In the genomic region with DNA sequence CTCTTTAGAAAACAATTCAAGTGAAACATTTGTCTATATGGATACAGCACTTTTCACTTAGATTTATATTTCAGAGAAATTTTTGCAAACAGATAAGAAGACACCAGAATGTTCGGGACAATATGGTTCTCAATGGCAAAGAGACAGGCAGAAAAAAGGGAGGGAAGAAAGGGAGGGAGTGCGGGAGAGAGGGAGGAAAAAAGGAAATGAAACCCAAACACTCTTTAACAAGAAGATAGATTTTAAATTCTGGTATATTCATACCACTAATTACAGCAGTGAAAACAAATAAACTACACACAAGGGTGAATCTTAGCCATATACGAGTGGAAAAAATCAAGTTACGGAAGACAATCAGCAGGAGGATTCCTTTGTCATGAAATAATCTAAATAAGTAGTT, we compare ENCODE assay signal across 23 cellular contexts. TPM values are rescaled to one million over a fixed set of nuclear protein-coding genes. Genes with fewer than 3 reads are reported as not detected.
DNase-seq lines count a peak whose midpoint lies in the region; ATAC-seq, FAIRE-seq and TF ChIP-seq lines count a peak whose summit lies in the region.
"Had no signal": no experiment of that assay in that cellular context is flagged by ENCODE, and none has a peak within 500 bp of the region (broad histone marks: within the 10 kb centered on the region; RNA-seq: fewer than 3 reads in every experiment).

No MANE protein-coding gene starts in this region.

- SMC1A ChIA-PET in GM12878 (lab: Charles Lee; ENCODE audit: uncharacterized antibody, unreplicated experiment), result interaction anchor here (0.8 to 6.2 kb wide), 6 partner anchors 17 to 72 kb away, joined by 3 to 45 read pairs (median 3); partner anchors contain the start of gene MTERF4

- H3K27ac Mint-ChIP-seq in CD4-positive, CD25-positive, alpha-beta regulatory T cell, result no peak overlapping the region
- no peak overlapping the region for H3K27ac Mint-ChIP-seq in activated T-helper 2 cell treated with anti-CD3 and anti-CD28 coated beads, Interferon-gamma antibody, Interleukin-2, Interleukin-4, amounts not matched to agents 10 μg/mL and 5 μg/mL and 100 μg/mL, durations not matched to agents 14 hours and 24 hours and 36 hours
- H3K27ac Mint-ChIP-seq: B cell, H9 had no signal

- no peak overlapping the region for H3K4me3 ChIP-seq in CD4-positive, CD25-positive, alpha-beta regulatory T cell (ENCODE audit: low read depth, low read length)
- H3K4me3 ChIP-seq in OCI-LY7 (ENCODE audit: low read depth, low read length, poor library complexity, severe bottlenecking) (no peak overlapping the region), GM12878 (no peak overlapping the region)
- H3K4me3 ChIP-seq: A549 had no signal

- TF ChIP-seq CTCF in OCI-LY7 (conservative IDR thresholded peaks at IDR 0.05; ENCODE audit: low read length), result no peak
- no peak for TF ChIP-seq CTCF in GM12878 (IDR thresholded peaks at IDR 0.05 in 2 of 3, conservative IDR thresholded peaks at IDR 0.05 in 1 of 3; ENCODE audit: control insufficient read depth in 2 of 3, extremely low read depth in 1 of 3, insufficient read depth in 1 of 3, low read depth in 3 of 3, low read length in 3 of 3)

- H3K9me3 ChIP-seq in CD4-positive, CD25-positive, alpha-beta regulatory T cell (ENCODE audit: control insufficient read depth in 2 of 2, low read length in 2 of 2), result no peaks in the 10 kb centered on the region
- no peaks in the 10 kb centered on the region for H3K9me3 ChIP-seq in OCI-LY7 (ENCODE audit: low read length)
- H3K9me3 ChIP-seq in GM12878 (replicated peaks; ENCODE audit: control insufficient read depth, insufficient read depth, low read length), result no peaks in the 10 kb centered on the region
- H3K9me3 ChIP-seq: A549, SK-N-SH had no signal

- peaks cover 6% of the 10 kb centered on the region for H3K27me3 Mint-ChIP-seq in CD4-positive, CD25-positive, alpha-beta regulatory T cell
- H3K27me3 Mint-ChIP-seq in activated T-helper 2 cell treated with anti-CD3 and anti-CD28 coated beads, Interferon-gamma antibody, Interleukin-2, Interleukin-4, amounts not matched to agents 10 μg/mL and 5 μg/mL and 100 μg/mL, durations not matched to agents 14 hours and 24 hours and 36 hours (ENCODE audit: low read depth), result no peaks in the 10 kb centered on the region
- H3K27me3 Mint-ChIP-seq: B cell had no signal

- in situ Hi-C loops in GM12878 (cut with MboI), result no loop called here

- no peak for ATAC-seq in CD4-positive, CD25-positive, alpha-beta regulatory T cell (ENCODE audit: low read depth in 2 of 2)
- ATAC-seq in GM12878, result no peak
- ATAC-seq: A549 had no signal

- WGBS in GM12878 (ENCODE audit: insufficient coverage, insufficient replicate concordance, low lambda C conversion rate, missing lambda C conversion rate), result 58% methylated on average over 4 of the region's 4 CpGs

- no peaks in the 10 kb centered on the region for H3K9me2 ChIP-seq in OCI-LY7 (ENCODE audit: insufficient read depth, low read length)
- H3K9me2 ChIP-seq: SK-N-SH had no signal

- RAD21 ChIA-PET in GM12878 (lab: Charles Lee; ENCODE audit: unreplicated experiment), result interaction anchor here (0.9 to 1.2 kb wide), 2 partner anchors 9 to 46 kb away, joined by 3 to 4 read pairs; no protein-coding TSS in a partner anchor

- H2AFZ ChIP-seq in OCI-LY7 (ENCODE audit: low read length) (no peak overlapping the region), GM12878 (ENCODE audit: control insufficient read depth, low read depth, low read length) (no peak overlapping the region)

- FAIRE-seq in GM12891 (lab: Jason Lieb, UNC) (no peak), GM12878 (lab: Jason Lieb, UNC) (no peak)
- FAIRE-seq: A549 had no signal

- peaks cover 31% of the 10 kb centered on the region; the same call in 1 of the 2 replicates for H3K79me2 ChIP-seq in OCI-LY7 (ENCODE audit: insufficient read depth, low read depth, low read length)
- peaks cover 37% of the 10 kb centered on the region for H3K79me2 ChIP-seq in GM12878 (ENCODE audit: control insufficient read depth, insufficient read depth, low read length)

- TF ChIP-seq POLR2A in GM12891 (IDR thresholded peaks at IDR 0.05; ENCODE audit: low read depth, low read length) (no peak), GM12878 (IDR thresholded peaks at IDR 0.05; ENCODE audit: low read depth, low read length) (no peak)

- DNase-seq in CD4-positive, CD25-positive, alpha-beta regulatory T cell, result no peak
- DNase-seq in GM12891 (ENCODE audit: insufficient read length, low spot score), result no peak
- DNase-seq in OCI-LY7 (ENCODE audit: low spot score), result no peak
- DNase-seq in GM12878 (ENCODE audit: low read depth, low spot score), result no peak
- DNase-seq in activated T-helper 2 cell treated with anti-CD3 and anti-CD28 coated beads, Interferon-gamma antibody, Interleukin-2, Interleukin-4, amounts not matched to agents 10 μg/mL and 5 μg/mL and 100 μg/mL, durations not matched to agents 14 hours and 24 hours and 36 hours (ENCODE audit: low spot score), result no peak
- DNase-seq in NCI-H1694 treated with DMSO at 0.1 percent for 48 hours (lab: John Stamatoyannopoulos, UW), result no peak
- DNase-seq in globus pallidus (ENCODE audit: low spot score), result no peak
- DNase-seq in NCI-H2171 (lab: John Stamatoyannopoulos, UW), result no peak
- DNase-seq: COR-L47, DMS79, H9, IMR-90, NCI-H1105, NCI-H146, NCI-H2029 treated with DMSO at 0.1 percent for 48 hours, NCI-H2171 treated with DMSO at 0.1 percent for 48 hours, NCI-H526, SHP77 treated with DMSO at 0.1 percent for 48 hours, SK-N-SH had no signal

- H3K4me2 ChIP-seq in OCI-LY7 (ENCODE audit: low read length) (peak overlapping the region; percentile 52; the same call in 1 of the 2 replicates), GM12878 (ENCODE audit: control insufficient read depth, insufficient read depth) (peak overlapping the region; percentile 19; the same call in 1 of the 2 replicates)
- H3K4me2 ChIP-seq: A549, SK-N-SH had no signal

- intact Hi-C loops in OCI-LY7 (cut with micrococcal nuclease; ENCODE audit: unreplicated experiment), result loop anchor here (10.0 kb wide), 1 partner anchor 739 kb away; no protein-coding TSS in a partner anchor
- intact Hi-C loops in GM12878 (cut with micrococcal nuclease; ENCODE audit: unreplicated experiment), result loop anchor here (5.0 to 10.0 kb wide), 2 partner anchors 44 to 61 kb away; partner anchors contain the start of gene MTERF4
- intact Hi-C loops in activated T-helper 2 cell treated with anti-CD3 and anti-CD28 coated beads, Interferon-gamma antibody, Interleukin-2, Interleukin-4, amounts not matched to agents 10 μg/mL and 5 μg/mL and 100 μg/mL, durations not matched to agents 14 hours and 24 hours and 36 hours (cut with micrococcal nuclease), result loop anchor here (5.0 kb wide), 1 partner anchor 294 kb away; no protein-coding TSS in a partner anchor

- H3K27me3 ChIP-seq in CD4-positive, CD25-positive, alpha-beta regulatory T cell (ENCODE audit: control insufficient read depth, insufficient read depth, low read length), result no peaks in the 10 kb centered on the region
- no peaks in the 10 kb centered on the region for H3K27me3 ChIP-seq in GM12878 (replicated peaks in 1 of 2; ENCODE audit: control insufficient read depth in 2 of 2, insufficient read depth in 2 of 2, low read length in 1 of 2)

- no peak overlapping the region for H3K27ac ChIP-seq in CD4-positive, CD25-positive, alpha-beta regulatory T cell (ENCODE audit: insufficient read depth, low read length, poor library complexity, severe bottlenecking)
- no peak overlapping the region for H3K27ac ChIP-seq in OCI-LY7 (ENCODE audit: low read depth, low read length, poor library complexity, severe bottlenecking)
- H3K27ac ChIP-seq in GM12878 (ENCODE audit: control insufficient read depth, insufficient read depth), result no peak overlapping the region
- H3K27ac ChIP-seq: A549, RWPE1 had no signal

- H4K20me1 ChIP-seq in OCI-LY7 (ENCODE audit: insufficient read depth, low read length) (peaks cover 9% of the 10 kb centered on the region), GM12878 (ENCODE audit: control insufficient read depth, insufficient read depth) (no peaks in the 10 kb centered on the region)

- no peaks in the 10 kb centered on the region for H3K9me3 Mint-ChIP-seq in CD4-positive, CD25-positive, alpha-beta regulatory T cell
- H3K9me3 Mint-ChIP-seq in activated T-helper 2 cell treated with anti-CD3 and anti-CD28 coated beads, Interferon-gamma antibody, Interleukin-2, Interleukin-4, amounts not matched to agents 10 μg/mL and 5 μg/mL and 100 μg/mL, durations not matched to agents 14 hours and 24 hours and 36 hours, result no peaks in the 10 kb centered on the region
- H3K9me3 Mint-ChIP-seq: CD14-positive monocyte, H9 had no signal

- TF ChIP-seq RAD21 in GM12878 (IDR thresholded peaks at IDR 0.05; ENCODE audit: insufficient read depth, low read depth, low read length), result no peak

- POLR2A ChIA-PET in OCI-LY7 (lab: Charles Lee), result interaction anchor here (0.6 kb wide), 1 partner anchor 172 kb away, joined by 3 read pairs; no protein-coding TSS in a partner anchor
- POLR2A ChIA-PET in GM12878 (lab: Charles Lee), result interaction anchor here (1.0 to 1.2 kb wide), 2 partner anchors 13 to 33 kb away, joined by 3 read pairs; no protein-coding TSS in a partner anchor

- CTCF ChIA-PET in OCI-LY7 (lab: Charles Lee; ENCODE audit: unreplicated experiment), result no interaction called here
- CTCF ChIA-PET in GM12878 (lab: Yijun Ruan, JAX), result no interaction called here

- H3K36me3 ChIP-seq in CD4-positive, CD25-positive, alpha-beta regulatory T cell (ENCODE audit: control insufficient read depth, insufficient read depth, low read length), result peaks cover 5% of the 10 kb centered on the region
- H3K36me3 ChIP-seq in OCI-LY7 (ENCODE audit: insufficient read depth, low read length) (peaks cover 20% of the 10 kb centered on the region; the same call in 1 of the 2 replicates), GM12878 (ENCODE audit: control insufficient read depth in 2 of 2, insufficient read depth in 2 of 2, low read length in 1 of 2) (no peaks in the 10 kb centered on the region; a peak in 1 of 4 replicates)

- peaks cover 9 to 42% (median 29%) of the 10 kb centered on the region in 4 donors for H3K4me1 Mint-ChIP-seq in CD4-positive, CD25-positive, alpha-beta regulatory T cell
- H3K4me1 Mint-ChIP-seq in activated T-helper 2 cell treated with anti-CD3 and anti-CD28 coated beads, Interferon-gamma antibody, Interleukin-2, Interleukin-4, amounts not matched to agents 10 μg/mL and 5 μg/mL and 100 μg/mL, durations not matched to agents 14 hours and 24 hours and 36 hours (ENCODE audit: low read depth), result peaks cover 18% of the 10 kb centered on the region

- H3K4me1 ChIP-seq in CD4-positive, CD25-positive, alpha-beta regulatory T cell (ENCODE audit: control insufficient read depth, insufficient read depth, low read length, poor library complexity, severe bottlenecking), result peaks cover 21% of the 10 kb centered on the region
- H3K4me1 ChIP-seq in OCI-LY7 (ENCODE audit: insufficient read depth, low read length, poor library complexity, severe bottlenecking), result peaks cover 28% of the 10 kb centered on the region
- peaks cover 16% of the 10 kb centered on the region for H3K4me1 ChIP-seq in GM12878 (ENCODE audit: control insufficient read depth, insufficient read depth, low read length)

- peak overlapping the region in 3 of 4 donors; percentile 28 to 91 (median 90) for H3K4me3 Mint-ChIP-seq in CD4-positive, CD25-positive, alpha-beta regulatory T cell
- no peak overlapping the region for H3K4me3 Mint-ChIP-seq in activated T-helper 2 cell treated with anti-CD3 and anti-CD28 coated beads, Interferon-gamma antibody, Interleukin-2, Interleukin-4, amounts not matched to agents 10 μg/mL and 5 μg/mL and 100 μg/mL, durations not matched to agents 14 hours and 24 hours and 36 hours (ENCODE audit: low read depth)
- H3K4me3 Mint-ChIP-seq: B cell, CD14-positive monocyte, H9 had no signal

- H3K9ac ChIP-seq in GM12878 (ENCODE audit: control insufficient read depth, insufficient read depth, low read length), result no peak overlapping the region
- H3K9ac ChIP-seq: SK-N-SH had no signal

- TF ChIP-seq EP300 in GM12878 (IDR thresholded peaks at IDR 0.05; ENCODE audit: borderline replicate concordance in 1 of 2, control insufficient read depth in 1 of 2, low read depth in 2 of 2, low read length in 2 of 2), result no peak

- H3K36me3 Mint-ChIP-seq in CD4-positive, CD25-positive, alpha-beta regulatory T cell, result peaks cover 13% of the 10 kb centered on the region
- H3K36me3 Mint-ChIP-seq in activated T-helper 2 cell treated with anti-CD3 and anti-CD28 coated beads, Interferon-gamma antibody, Interleukin-2, Interleukin-4, amounts not matched to agents 10 μg/mL and 5 μg/mL and 100 μg/mL, durations not matched to agents 14 hours and 24 hours and 36 hours (ENCODE audit: low read depth), result peaks cover 21% of the 10 kb centered on the region

- BruUV-seq in OCI-LY7 (replicated peaks; lab: Mats Ljungman, UMichigan), result no TSS peak
- no TSS peak for BruUV-seq in GM12878 (replicated peaks; lab: Mats Ljungman, UMichigan)

RNA-seq across cellular contexts. Expression of gene PASK, which starts 3.0 kb away (rescaled TPM):
- 160 TPM for total RNA-seq in CD4-positive, CD25-positive, alpha-beta regulatory T cell
- 10 to 100 TPM; 15.9 to 38.3 (median 21.7) TPM for polyA plus RNA-seq in CD4-positive, CD25-positive, alpha-beta regulatory T cell
- polyA plus RNA-seq in GM12891 (2012; ENCODE audit: low read depth, missing spikeins), result 31.3 TPM
- total RNA-seq in OCI-LY7 (2014; rRNA removed; shearing (Covaris generic)), result 26.8 and 72.9 TPM in 2 replicates
- total RNA-seq in OCI-LY7 (2022) (73.5 and 84.3 TPM in 2 replicates), GM12878 (2014; rRNA removed) (32.6 and 35.2 TPM in 2 replicates), GM12878 (2014; rRNA removed; fragmentation: Illumina TruSeq; extraction: Trizol) (21.7 and 21.8 TPM in 2 replicates), GM12878 (2021) (49.6 and 54.9 TPM in 2 replicates)
- 112 and 123 TPM in 2 replicates for total RNA-seq in GM12878 (2013; cell fraction: nucleolus; rRNA removed)
- polyA plus RNA-seq in GM12878 (2011; ENCODE audit: low read depth), result 19.5 TPM
- polyA plus RNA-seq in GM12878 (2011; rRNA removed) (59.4 and 62.2 TPM in 2 replicates), GM12878 (2014; fragmentation: Illumina TruSeq; extraction: Trizol) (24.3 and 29.5 TPM in 2 replicates), GM12878 (2014; fragmentation: Nextera tagmentation; extraction: Ambion mirVana) (10 to 100 TPM in 1 of 2 experiments, 1 to 10 TPM in 1; 9.6 to 10.8 TPM), GM12878 (2014; rRNA removed) (36.7 and 42.0 TPM in 2 replicates), GM12878 (2016; fragmentation: Nextera tagmentation; extraction: Ambion mirVana) (10 to 100 TPM; 25.0 to 27.6 TPM)
- 52.5 and 56.3 TPM in 2 replicates for polyA plus RNA-seq in GM12878 (2011; cell fraction: cytosol; rRNA removed)
- 182 and 212 TPM in 2 replicates for polyA plus RNA-seq in GM12878 (2011; cell fraction: nucleus; rRNA removed)
- polyA plus RNA-seq in GM12878 (2012), result 36.3 and 39.3 TPM in 2 replicates
- polyA minus RNA-seq in GM12878 (2011; rRNA and poly(A)+ RNA removed), result 40.8 and 57.0 TPM in 2 replicates
- polyA minus RNA-seq in GM12878 (2011; cell fraction: cytosol; rRNA and poly(A)+ RNA removed), result 16.3 and 20.4 TPM in 2 replicates
- 38.2 and 60.8 TPM in 2 replicates for polyA minus RNA-seq in GM12878 (2011; cell fraction: nucleus; rRNA and poly(A)+ RNA removed)
- 72.5 and 75.8 TPM in 2 replicates for total RNA-seq in activated T-helper 2 cell treated with anti-CD3 and anti-CD28 coated beads, Interferon-gamma antibody, Interleukin-2, Interleukin-4, amounts not matched to agents 10 μg/mL and 5 μg/mL and 100 μg/mL, durations not matched to agents 14 hours and 24 hours and 36 hours

RNA-seq across cellular contexts. Expression of gene PPP1R7, which starts 4.0 kb away (rescaled TPM):
- 68.0 TPM for total RNA-seq in CD4-positive, CD25-positive, alpha-beta regulatory T cell
- polyA plus RNA-seq in CD4-positive, CD25-positive, alpha-beta regulatory T cell, result 100 to 1,000 TPM in 3 of 4 donors, 10 to 100 TPM in 1; 90.5 to 150 (median 108) TPM
- polyA plus RNA-seq in GM12891 (2012; ENCODE audit: low read depth, missing spikeins), result 119 TPM
- 46.0 and 61.4 TPM in 2 replicates for total RNA-seq in OCI-LY7 (2014; rRNA removed; shearing (Covaris generic))
- total RNA-seq in OCI-LY7 (2022), result 82.0 and 97.1 TPM in 2 replicates
- 33.8 and 144 TPM in 2 replicates for total RNA-seq in GM12878 (2013; cell fraction: nucleolus; rRNA removed)
- 78.5 and 88.0 TPM in 2 replicates for total RNA-seq in GM12878 (2014; rRNA removed)
- 85.7 and 87.8 TPM in 2 replicates for total RNA-seq in GM12878 (2014; rRNA removed; fragmentation: Illumina TruSeq; extraction: Trizol)
- 76.9 and 84.3 TPM in 2 replicates for total RNA-seq in GM12878 (2021)
- 64.8 TPM for polyA plus RNA-seq in GM12878 (2011; ENCODE audit: low read depth)
- polyA plus RNA-seq in GM12878 (2011; rRNA removed), result 123 and 157 TPM in 2 replicates
- polyA plus RNA-seq in GM12878 (2011; cell fraction: cytosol; rRNA removed), result 52.0 and 59.3 TPM in 2 replicates
- polyA plus RNA-seq in GM12878 (2011; cell fraction: nucleus; rRNA removed), result 50.8 and 59.6 TPM in 2 replicates
- polyA plus RNA-seq in GM12878 (2012), result 86.5 and 102 TPM in 2 replicates
- polyA plus RNA-seq in GM12878 (2014; fragmentation: Illumina TruSeq; extraction: Trizol), result 146 and 167 TPM in 2 replicates
- polyA plus RNA-seq in GM12878 (2014; fragmentation: Nextera tagmentation; extraction: Ambion mirVana), result 10 to 100 TPM; 81.4 to 82.8 TPM
- polyA plus RNA-seq in GM12878 (2014; rRNA removed), result 91.5 and 99.6 TPM in 2 replicates
- 100 to 1,000 TPM; 169 to 174 TPM for polyA plus RNA-seq in GM12878 (2016; fragmentation: Nextera tagmentation; extraction: Ambion mirVana)
- polyA minus RNA-seq in GM12878 (2011; rRNA and poly(A)+ RNA removed), result 37.3 and 41.8 TPM in 2 replicates
- polyA minus RNA-seq in GM12878 (2011; cell fraction: cytosol; rRNA and poly(A)+ RNA removed), result 22.7 and 48.7 TPM in 2 replicates
- 19.1 and 32.2 TPM in 2 replicates for polyA minus RNA-seq in GM12878 (2011; cell fraction: nucleus; rRNA and poly(A)+ RNA removed)
- 101 and 106 TPM in 2 replicates for total RNA-seq in activated T-helper 2 cell treated with anti-CD3 and anti-CD28 coated beads, Interferon-gamma antibody, Interleukin-2, Interleukin-4, amounts not matched to agents 10 μg/mL and 5 μg/mL and 100 μg/mL, durations not matched to agents 14 hours and 24 hours and 36 hours

RNA-seq across cellular contexts. Expression of gene ANO7, which starts 42.2 kb away (rescaled TPM):
- total RNA-seq in CD4-positive, CD25-positive, alpha-beta regulatory T cell, result 0.17 TPM
- not detected for polyA plus RNA-seq in CD4-positive, CD25-positive, alpha-beta regulatory T cell
- 1.4 TPM for polyA plus RNA-seq in GM12891 (2012; ENCODE audit: low read depth, missing spikeins)
- 0.16 TPM in 1 of 2 replicates, not detected in the other for total RNA-seq in OCI-LY7 (2014; rRNA removed; shearing (Covaris generic))
- 0.46 TPM in 1 of 2 replicates, not detected in the other for total RNA-seq in OCI-LY7 (2022)
- 19.1 and 21.0 TPM in 2 replicates for total RNA-seq in GM12878 (2013; cell fraction: nucleolus; rRNA removed)
- total RNA-seq in GM12878 (2014; rRNA removed), result 0.49 and 0.56 TPM in 2 replicates
- total RNA-seq in GM12878 (2014; rRNA removed; fragmentation: Illumina TruSeq; extraction: Trizol), result 0.18 and 0.22 TPM in 2 replicates
- total RNA-seq in GM12878 (2021), result 0.88 and 1.4 TPM in 2 replicates
- polyA plus RNA-seq in GM12878 (2011; ENCODE audit: low read depth), result 0.43 TPM
- 0.56 and 1.2 TPM in 2 replicates for polyA plus RNA-seq in GM12878 (2011; rRNA removed)
- 1.5 TPM in 2 replicates for polyA plus RNA-seq in GM12878 (2011; cell fraction: cytosol; rRNA removed)
- 8.0 TPM in 2 replicates for polyA plus RNA-seq in GM12878 (2011; cell fraction: nucleus; rRNA removed)
- polyA plus RNA-seq in GM12878 (2012), result 1.8 TPM in 2 replicates
- polyA plus RNA-seq in GM12878 (2014; fragmentation: Illumina TruSeq; extraction: Trizol), result 0.24 and 0.35 TPM in 2 replicates
- under 1 TPM; 0.08 to 0.11 TPM for polyA plus RNA-seq in GM12878 (2014; fragmentation: Nextera tagmentation; extraction: Ambion mirVana)
- 0.47 and 1.1 TPM in 2 replicates for polyA plus RNA-seq in GM12878 (2014; rRNA removed)
- polyA plus RNA-seq in GM12878 (2016; fragmentation: Nextera tagmentation; extraction: Ambion mirVana), result under 1 TPM; 0.40 to 0.50 TPM
- 2.7 and 3.9 TPM in 2 replicates for polyA minus RNA-seq in GM12878 (2011; rRNA and poly(A)+ RNA removed)
- 1.0 and 1.6 TPM in 2 replicates for polyA minus RNA-seq in GM12878 (2011; cell fraction: cytosol; rRNA and poly(A)+ RNA removed)
- 3.6 and 5.7 TPM in 2 replicates for polyA minus RNA-seq in GM12878 (2011; cell fraction: nucleus; rRNA and poly(A)+ RNA removed)
- total RNA-seq in activated T-helper 2 cell treated with anti-CD3 and anti-CD28 coated beads, Interferon-gamma antibody, Interleukin-2, Interleukin-4, amounts not matched to agents 10 μg/mL and 5 μg/mL and 100 μg/mL, durations not matched to agents 14 hours and 24 hours and 36 hours, result 3.5 and 4.3 TPM in 2 replicates
- polyA plus RNA-seq: CD14-positive monocyte had no signal

RNA-seq across cellular contexts. Expression of gene MTERF4, which starts 44.2 kb away (rescaled TPM):
- total RNA-seq in CD4-positive, CD25-positive, alpha-beta regulatory T cell, result 105 TPM
- polyA plus RNA-seq in CD4-positive, CD25-positive, alpha-beta regulatory T cell, result 10 to 100 TPM; 50.0 to 75.7 (median 62.2) TPM
- 43.3 TPM for polyA plus RNA-seq in GM12891 (2012; ENCODE audit: low read depth, missing spikeins)
- total RNA-seq in OCI-LY7 (2014; rRNA removed; shearing (Covaris generic)), result 57.7 and 58.9 TPM in 2 replicates
- total RNA-seq in OCI-LY7 (2022), result 48.2 and 52.8 TPM in 2 replicates
- total RNA-seq in GM12878 (2013; cell fraction: nucleolus; rRNA removed), result 339 and 407 TPM in 2 replicates
- total RNA-seq in GM12878 (2014; rRNA removed), result 35.5 and 37.5 TPM in 2 replicates
- total RNA-seq in GM12878 (2014; rRNA removed; fragmentation: Illumina TruSeq; extraction: Trizol), result 52.0 and 56.3 TPM in 2 replicates
- total RNA-seq in GM12878 (2021), result 35.2 and 38.7 TPM in 2 replicates
- polyA plus RNA-seq in GM12878 (2011; ENCODE audit: low read depth), result 67.1 TPM
- 63.6 and 66.4 TPM in 2 replicates for polyA plus RNA-seq in GM12878 (2011; rRNA removed)
- polyA plus RNA-seq in GM12878 (2011; cell fraction: cytosol; rRNA removed), result 46.3 and 47.5 TPM in 2 replicates
- polyA plus RNA-seq in GM12878 (2011; cell fraction: nucleus; rRNA removed), result 145 and 152 TPM in 2 replicates
- 45.2 and 50.8 TPM in 2 replicates for polyA plus RNA-seq in GM12878 (2012)
- 69.1 and 85.4 TPM in 2 replicates for polyA plus RNA-seq in GM12878 (2014; fragmentation: Illumina TruSeq; extraction: Trizol)
- polyA plus RNA-seq in GM12878 (2014; fragmentation: Nextera tagmentation; extraction: Ambion mirVana), result 10 to 100 TPM; 36.7 to 45.0 TPM
- 66.8 and 68.2 TPM in 2 replicates for polyA plus RNA-seq in GM12878 (2014; rRNA removed)
- 10 to 100 TPM; 44.7 to 46.0 TPM for polyA plus RNA-seq in GM12878 (2016; fragmentation: Nextera tagmentation; extraction: Ambion mirVana)
- polyA minus RNA-seq in GM12878 (2011; rRNA and poly(A)+ RNA removed), result 73.9 and 87.6 TPM in 2 replicates
- 16.7 and 18.6 TPM in 2 replicates for polyA minus RNA-seq in GM12878 (2011; cell fraction: cytosol; rRNA and poly(A)+ RNA removed)
- 44.0 and 60.1 TPM in 2 replicates for polyA minus RNA-seq in GM12878 (2011; cell fraction: nucleus; rRNA and poly(A)+ RNA removed)
- total RNA-seq in activated T-helper 2 cell treated with anti-CD3 and anti-CD28 coated beads, Interferon-gamma antibody, Interleukin-2, Interleukin-4, amounts not matched to agents 10 μg/mL and 5 μg/mL and 100 μg/mL, durations not matched to agents 14 hours and 24 hours and 36 hours, result 34.4 and 35.4 TPM in 2 replicates
